ENCODE assay signal across 9 cellular contexts in the genomic region with DNA sequence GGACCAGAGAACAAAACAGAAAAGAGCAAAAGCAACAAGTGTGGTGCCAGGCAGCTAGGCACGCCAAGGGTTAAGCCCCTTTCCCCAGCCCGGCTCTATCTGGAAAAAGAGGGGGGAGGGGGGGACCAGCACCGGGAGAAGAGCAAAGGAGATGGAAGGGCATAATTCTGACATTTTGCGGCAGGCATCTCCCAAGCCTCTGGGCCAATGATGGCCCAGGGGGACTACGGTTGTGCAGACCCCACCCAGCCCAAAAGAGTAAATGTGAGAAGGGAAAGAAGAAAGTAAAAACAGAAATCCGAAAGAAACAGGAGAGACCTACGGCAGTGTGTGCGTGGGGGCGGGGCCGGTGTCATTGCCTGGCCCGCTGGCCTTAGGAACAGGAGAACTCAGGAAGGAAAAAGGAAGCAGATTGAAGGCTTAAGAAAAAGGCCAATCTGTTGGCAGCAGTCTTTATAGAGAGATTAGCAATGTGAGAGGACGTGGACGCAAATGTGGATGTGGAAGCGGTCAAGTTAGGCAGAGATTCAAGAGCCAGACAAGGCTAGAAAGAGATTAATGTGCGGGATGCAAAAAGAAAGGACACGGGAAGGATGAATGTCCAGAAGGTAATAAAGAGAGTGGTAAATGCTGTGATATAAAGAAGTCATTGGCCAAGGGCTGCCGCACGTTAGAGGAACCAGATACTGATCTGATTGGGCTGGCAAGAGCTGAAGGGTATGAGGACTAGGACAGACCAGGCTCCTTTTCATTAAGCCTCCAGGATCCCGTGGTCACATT. TPM values are rescaled to one million over a fixed set of nuclear protein-coding genes. Genes with fewer than 3 reads are reported as not detected.
DNase-seq lines count a peak whose midpoint lies in the region; ATAC-seq and TF ChIP-seq lines count a peak whose summit lies in the region.
"Had no signal": no experiment of that assay in that cellular context is flagged by ENCODE, and none has a peak within 500 bp of the region (broad histone marks: within the 10 kb centered on the region; RNA-seq: fewer than 3 reads in every experiment).

No MANE protein-coding gene starts in this region.

- peaks cover 4% of the 10 kb centered on the region; the same call in 1 of the 2 replicates for H3K27me3 ChIP-seq in SK-N-SH (ENCODE audit: insufficient read depth)
- H3K27me3 ChIP-seq in muscle layer of colon (ENCODE audit: control insufficient read depth in 1 of 2, insufficient read depth in 2 of 2, low read length in 2 of 2): no peaks in the 10 kb centered on the region
- no peaks in the 10 kb centered on the region for H3K27me3 ChIP-seq in aorta (ENCODE audit: control insufficient read depth in 1 of 2, insufficient read depth in 2 of 2, low read length in 1 of 2)

- DNase-seq in SK-N-SH: peak; percentile 7
- DNase-seq in fibroblast of peridontal ligament (ENCODE audit: extremely low read depth): peak; percentile 17
- no peak for DNase-seq in aorta
- DNase-seq in activated naive CD4-positive, alpha-beta T cell treated with anti-CD3 and anti-CD28 coated beads, Interleukin-2, amount 50 U/mL, for 72 hours (ENCODE audit: low spot score in 2 of 2): no peak
- no peak for DNase-seq in NCI-H2107 treated with DMSO at 0.1 percent for 48 hours (lab: John Stamatoyannopoulos, UW; ENCODE audit: unreplicated experiment)
- DNase-seq: activated naive CD8-positive, alpha-beta T cell treated with anti-CD3 and anti-CD28 coated beads, Interleukin-2, amount 50 U/mL, for 24 hours had no signal

- H3K36me3 ChIP-seq in SK-N-SH (replicated peaks in 1 of 2; ENCODE audit: control insufficient read depth in 1 of 2, insufficient read depth in 2 of 2, low read length in 1 of 2) (no peaks in the 10 kb centered on the region), muscle layer of colon (ENCODE audit: insufficient read depth, low read length) (no peaks in the 10 kb centered on the region), aorta (ENCODE audit: control insufficient read depth in 1 of 2, insufficient read depth in 2 of 2, low read length in 1 of 2) (no peaks in the 10 kb centered on the region)

- H3K9me3 ChIP-seq in SK-N-SH (no peaks in the 10 kb centered on the region), muscle layer of colon (ENCODE audit: low read length) (no peaks in the 10 kb centered on the region), aorta (ENCODE audit: control insufficient read depth, low read length) (peaks cover under 1% of the 10 kb centered on the region)

- peaks cover 0 to 9% of the 10 kb centered on the region in 2 experiments; a peak in 1 of 4 replicates for H3K4me1 ChIP-seq in SK-N-SH (ENCODE audit: control insufficient read depth in 1 of 2, insufficient read depth in 2 of 2, low read depth in 1 of 2, low read length in 1 of 2)
- H3K4me1 ChIP-seq in muscle layer of colon (ENCODE audit: insufficient read depth, low read length): peaks cover 14% of the 10 kb centered on the region
- no peaks in the 10 kb centered on the region for H3K4me1 ChIP-seq in aorta (ENCODE audit: control insufficient read depth in 1 of 2, insufficient read depth in 2 of 2, low read length in 2 of 2)

- H3K4me2 ChIP-seq in SK-N-SH: no peak overlapping the region

- CTCF ChIA-PET in SK-N-SH (lab: Yijun Ruan, JAX): no interaction called here

- TF ChIP-seq CTCF in SK-N-SH (IDR thresholded peaks at IDR 0.05): no peak

- peaks cover 0 to 4% of the 10 kb centered on the region in 2 donors for H3K9me3 Mint-ChIP-seq in activated naive CD4-positive, alpha-beta T cell treated with anti-CD3 and anti-CD28 coated beads, Interleukin-2, amount 50 U/mL, for 72 hours

- no peak for TF ChIP-seq RAD21 in SK-N-SH (IDR thresholded peaks at IDR 0.05; ENCODE audit: low read length)

- POLR2A ChIA-PET in SK-N-SH (lab: Yijun Ruan, JAX): no interaction called here

- H4K20me1 ChIP-seq in SK-N-SH (ENCODE audit: insufficient read depth): no peaks in the 10 kb centered on the region

- no peak overlapping the region for H2AFZ ChIP-seq in SK-N-SH (ENCODE audit: low read depth)

- ATAC-seq in SK-N-SH treated with all-trans-retinoic acid at 6 μM for 48 hours (no peak), aorta (ENCODE audit: low FRiP score) (peak; percentile 53), GM18858 (IDR thresholded peaks at IDR 0.05; ENCODE audit: unreplicated experiment) (no peak)
- ATAC-seq in activated naive CD4-positive, alpha-beta T cell treated with anti-CD3 and anti-CD28 coated beads, Interleukin-2, amount 50 U/mL, for 72 hours: no peak

- H3K4me3 ChIP-seq in SK-N-SH (ENCODE audit: low read depth in 2 of 2, low read length in 1 of 2) (no peak overlapping the region; a peak in 1 of 4 replicates), muscle layer of colon (ENCODE audit: low read depth in 1 of 2, low read length in 2 of 2) (peak overlapping the region; percentile 26 to 69), aorta (ENCODE audit: low read length in 2 of 2) (peak overlapping the region; percentile 2 to 25)

- no peaks in the 10 kb centered on the region for H3K9me2 ChIP-seq in SK-N-SH

- H3K36me3 Mint-ChIP-seq in activated naive CD4-positive, alpha-beta T cell treated with anti-CD3 and anti-CD28 coated beads, Interleukin-2, amount 50 U/mL, for 72 hours: no peaks in the 10 kb centered on the region

- no peak overlapping the region for H3K27ac Mint-ChIP-seq in activated naive CD4-positive, alpha-beta T cell treated with anti-CD3 and anti-CD28 coated beads, Interleukin-2, amount 50 U/mL, for 72 hours
- H3K27ac Mint-ChIP-seq: activated naive CD8-positive, alpha-beta T cell treated with anti-CD3 and anti-CD28 coated beads, Interleukin-2, amount 50 U/mL, for 24 hours had no signal

- intact Hi-C loops in aorta (cut with DNase I): no loop called here

- no peaks in the 10 kb centered on the region for H3K79me2 ChIP-seq in SK-N-SH (ENCODE audit: insufficient read depth)

- H3F3A ChIP-seq in SK-N-SH (replicated peaks; ENCODE audit: insufficient read depth): no peaks in the 10 kb centered on the region

- 22% methylated on average over 19 of the region's 19 CpGs for WGBS in SK-N-SH (ENCODE audit: low lambda C conversion rate)
- 2 to 3% methylated on average over 19 of the region's 19 CpGs for WGBS in aorta, 2 donors

- no peak overlapping the region for H3K9ac ChIP-seq in SK-N-SH
- H3K9ac ChIP-seq in muscle layer of colon (ENCODE audit: low read length): peak overlapping the region; percentile 22

- no peak for TF ChIP-seq EP300 in SK-N-SH (IDR thresholded peaks at IDR 0.05; ENCODE audit: borderline replicate concordance in 1 of 2, low read depth in 1 of 2, low read length in 1 of 2)

- H3K27ac ChIP-seq in SK-N-SH (ENCODE audit: low read depth in 2 of 2, low read length in 1 of 2): no peak overlapping the region
- H3K27ac ChIP-seq in muscle layer of colon (ENCODE audit: low read depth, low read length): peak overlapping the region; percentile 63
- H3K27ac ChIP-seq in aorta (ENCODE audit: low read depth in 1 of 2, low read length in 2 of 2): no peak overlapping the region

TF ChIP-seq in SK-N-SH, 30 proteins besides CTCF, POLR2A, EP300 and RAD21 (continues in another document):
- TF ChIP-seq MEF2A (IDR thresholded peaks at IDR 0.05; ENCODE audit: borderline replicate concordance, low read depth) (no peak), PBX3 (IDR thresholded peaks at IDR 0.05) (no peak), TAF1 (IDR thresholded peaks at IDR 0.05; ENCODE audit: borderline replicate concordance, low read depth, low read length) (no peak), ELF1 (IDR thresholded peaks at IDR 0.05) (no peak), RCOR1 (IDR thresholded peaks at IDR 0.05; ENCODE audit: low read length) (no peak)

TF ChIP-seq in SK-N-SH treated with all-trans-retinoic acid at 6 μM for 48 hours, 23 proteins besides CTCF, POLR2A, EP300 and RAD21 (continues in another document):
- no peak for TF ChIP-seq CSDC2 (CRISPR knock-in tag; IDR thresholded peaks at IDR 0.05)
- TF ChIP-seq SNAI2 (CRISPR knock-in tag; IDR thresholded peaks at IDR 0.05): no peak
- no peak for TF ChIP-seq ISL1 (CRISPR knock-in tag; IDR thresholded peaks at IDR 0.05)
- TF ChIP-seq, protein P1, sequence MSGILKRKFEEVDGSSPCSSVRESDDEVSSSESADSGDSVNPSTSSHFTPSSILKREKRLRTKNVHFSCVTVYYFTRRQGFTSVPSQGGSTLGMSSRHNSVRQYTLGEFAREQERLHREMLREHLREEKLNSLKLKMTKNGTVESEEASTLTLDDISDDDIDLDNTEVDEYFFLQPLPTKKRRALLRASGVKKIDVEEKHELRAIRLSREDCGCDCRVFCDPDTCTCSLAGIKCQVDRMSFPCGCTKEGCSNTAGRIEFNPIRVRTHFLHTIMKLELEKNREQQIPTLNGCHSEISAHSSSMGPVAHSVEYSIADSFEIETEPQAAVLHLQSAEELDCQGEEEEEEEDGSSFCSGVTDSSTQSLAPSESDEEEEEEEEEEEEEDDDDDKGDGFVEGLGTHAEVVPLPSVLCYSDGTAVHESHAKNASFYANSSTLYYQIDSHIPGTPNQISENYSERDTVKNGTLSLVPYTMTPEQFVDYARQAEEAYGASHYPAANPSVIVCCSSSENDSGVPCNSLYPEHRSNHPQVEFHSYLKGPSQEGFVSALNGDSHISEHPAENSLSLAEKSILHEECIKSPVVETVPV (CRISPR knock-in tag; IDR thresholded peaks at IDR 0.05): no peak
- no peak for TF ChIP-seq ZFP3 (CRISPR knock-in tag; IDR thresholded peaks at IDR 0.05)
- no peak for TF ChIP-seq GLIS3 (CRISPR knock-in tag; IDR thresholded peaks at IDR 0.05)
- TF ChIP-seq ZC3H10 (CRISPR knock-in tag; IDR thresholded peaks at IDR 0.05): no peak
- TF ChIP-seq ESRRG (CRISPR knock-in tag; IDR thresholded peaks at IDR 0.05): no peak
- TF ChIP-seq, protein P2, sequence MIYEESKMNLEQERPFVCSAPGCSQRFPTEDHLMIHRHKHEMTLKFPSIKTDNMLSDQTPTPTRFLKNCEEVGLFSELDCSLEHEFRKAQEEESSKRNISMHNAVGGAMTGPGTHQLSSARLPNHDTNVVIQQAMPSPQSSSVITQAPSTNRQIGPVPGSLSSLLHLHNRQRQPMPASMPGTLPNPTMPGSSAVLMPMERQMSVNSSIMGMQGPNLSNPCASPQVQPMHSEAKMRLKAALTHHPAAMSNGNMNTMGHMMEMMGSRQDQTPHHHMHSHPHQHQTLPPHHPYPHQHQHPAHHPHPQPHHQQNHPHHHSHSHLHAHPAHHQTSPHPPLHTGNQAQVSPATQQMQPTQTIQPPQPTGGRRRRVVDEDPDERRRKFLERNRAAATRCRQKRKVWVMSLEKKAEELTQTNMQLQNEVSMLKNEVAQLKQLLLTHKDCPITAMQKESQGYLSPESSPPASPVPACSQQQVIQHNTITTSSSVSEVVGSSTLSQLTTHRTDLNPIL (CRISPR knock-in tag; IDR thresholded peaks at IDR 0.05; ENCODE audit: low read depth): no peak
- TF ChIP-seq BACH2 (CRISPR knock-in tag; IDR thresholded peaks at IDR 0.05; ENCODE audit: borderline replicate concordance): no peak

RNA-seq across cellular contexts. Expression of gene DHRS2, which starts 59.2 kb away (rescaled TPM):
- polyA plus RNA-seq in SK-N-SH (2012; rRNA removed): 1.1 and 1.2 TPM in 2 replicates
- polyA plus RNA-seq in SK-N-SH (2012; cell fraction: cytosol; rRNA removed): 0.84 and 1.1 TPM in 2 replicates
- 1.4 and 2.0 TPM in 2 replicates for polyA plus RNA-seq in SK-N-SH (2012; cell fraction: nucleus; rRNA removed)
- not detected for total RNA-seq in aorta
- under 1 TPM in 1 of 2 donors, not detected in 1; 0.18 TPM for polyA plus RNA-seq in aorta
- 1 to 10 TPM; 1.1 to 1.3 TPM for total RNA-seq in activated naive CD4-positive, alpha-beta T cell treated with anti-CD3 and anti-CD28 coated beads, Interleukin-2, amount 50 U/mL, for 72 hours

Comparison
In these comparisons a context has a peak if more than half of its experiments do, and no peak if none do; other contexts are left out.
1. DNase-seq: peak in SK-N-SH (single experiment) and fibroblast of peridontal ligament (single experiment); none in aorta (0 of 2), activated naive CD4-positive, alpha-beta T cell treated with anti-CD3 and anti-CD28 coated beads, Interleukin-2, amount 50 U/mL, for 72 hours (0 of 2) and NCI-H2107 treated with DMSO at 0.1 percent for 48 hours (single experiment).
2. H3K4me3 ChIP-seq: peak in muscle layer of colon (2 of 2) and aorta (2 of 2); none in SK-N-SH (0 of 2).